Comparison of ENCODE assay signal across 2 cellular contexts in the genomic region with DNA sequence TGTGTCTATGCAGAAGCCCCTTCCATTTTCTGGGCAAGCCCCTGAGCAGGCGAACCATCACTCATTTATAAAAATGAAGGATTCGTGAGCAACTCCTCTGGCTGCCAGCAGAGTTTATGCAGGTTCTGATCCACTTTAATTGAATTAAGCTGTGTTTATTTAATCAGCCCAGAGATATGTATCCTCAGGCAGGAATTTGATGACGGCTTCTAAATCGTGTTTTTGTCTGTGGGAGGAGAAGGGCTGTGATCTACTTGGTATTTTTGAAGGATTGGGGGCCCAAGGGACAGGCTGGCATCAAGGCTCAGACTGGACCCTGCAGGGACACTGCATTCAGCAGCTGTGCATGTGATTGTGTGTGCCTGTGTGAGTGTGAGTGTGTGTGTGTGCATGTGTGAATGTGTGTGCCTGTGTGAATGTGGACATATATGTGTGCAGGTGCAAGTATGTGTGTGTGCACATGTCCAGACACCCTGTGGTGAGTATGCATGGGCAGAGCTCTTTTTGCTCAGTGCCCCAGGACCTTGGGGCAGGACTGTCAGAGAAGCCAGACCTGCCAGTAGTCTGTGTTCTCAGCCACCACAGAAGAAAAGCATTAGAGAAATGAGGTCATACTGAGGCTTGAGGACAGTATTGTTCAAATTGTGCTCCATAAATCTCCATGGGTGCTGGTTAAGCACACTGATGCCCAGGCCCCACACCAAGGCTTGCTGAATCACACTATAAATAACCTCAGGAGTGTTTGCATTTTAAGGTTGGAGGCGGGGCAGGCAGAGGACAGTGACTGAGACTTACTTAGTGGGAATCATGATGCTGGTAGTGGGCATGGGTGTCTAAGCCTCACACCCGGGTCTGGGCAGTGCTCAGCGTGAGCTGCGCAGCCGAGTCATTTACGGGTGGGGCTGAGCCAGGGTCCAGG.
TF ChIP-seq lines count a peak whose summit lies in the region.

No MANE protein-coding gene starts in this region.

TF ChIP-seq in A549, 52 proteins besides CTCF, POLR2A, EP300 and RAD21 (continued from another document):
- TF ChIP-seq HOXB13 (CRISPR knock-in tag; IDR thresholded peaks at IDR 0.05; ENCODE audit: low read depth) (no peak), RCOR1 (IDR thresholded peaks at IDR 0.05; ENCODE audit: low read depth, low read length) (no peak), NPAS2 (CRISPR knock-in tag; IDR thresholded peaks at IDR 0.05; ENCODE audit: borderline replicate concordance) (no peak), JUNB (IDR thresholded peaks at IDR 0.05) (no peak), GATA3 (IDR thresholded peaks at IDR 0.05; ENCODE audit: borderline replicate concordance) (no peak), SREBF2 (IDR thresholded peaks at IDR 0.05) (no peak), HDAC2 (IDR thresholded peaks at IDR 0.05) (no peak), ZFP36 (IDR thresholded peaks at IDR 0.05; ENCODE audit: borderline replicate concordance, partially characterized antibody) (no peak), PHF8 (IDR thresholded peaks at IDR 0.05; ENCODE audit: borderline replicate concordance, low read depth) (no peak)
- TF ChIP-seq, protein P1, sequence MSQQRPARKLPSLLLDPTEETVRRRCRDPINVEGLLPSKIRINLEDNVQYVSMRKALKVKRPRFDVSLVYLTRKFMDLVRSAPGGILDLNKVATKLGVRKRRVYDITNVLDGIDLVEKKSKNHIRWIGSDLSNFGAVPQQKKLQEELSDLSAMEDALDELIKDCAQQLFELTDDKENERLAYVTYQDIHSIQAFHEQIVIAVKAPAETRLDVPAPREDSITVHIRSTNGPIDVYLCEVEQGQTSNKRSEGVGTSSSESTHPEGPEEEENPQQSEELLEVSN (IDR thresholded peaks at IDR 0.05; ENCODE audit: borderline replicate concordance, low read depth), result no peak

TF ChIP-seq in GM23338, 12 proteins besides CTCF, POLR2A, EP300 and RAD21 (continued from another document):
- TF ChIP-seq, protein P2, sequence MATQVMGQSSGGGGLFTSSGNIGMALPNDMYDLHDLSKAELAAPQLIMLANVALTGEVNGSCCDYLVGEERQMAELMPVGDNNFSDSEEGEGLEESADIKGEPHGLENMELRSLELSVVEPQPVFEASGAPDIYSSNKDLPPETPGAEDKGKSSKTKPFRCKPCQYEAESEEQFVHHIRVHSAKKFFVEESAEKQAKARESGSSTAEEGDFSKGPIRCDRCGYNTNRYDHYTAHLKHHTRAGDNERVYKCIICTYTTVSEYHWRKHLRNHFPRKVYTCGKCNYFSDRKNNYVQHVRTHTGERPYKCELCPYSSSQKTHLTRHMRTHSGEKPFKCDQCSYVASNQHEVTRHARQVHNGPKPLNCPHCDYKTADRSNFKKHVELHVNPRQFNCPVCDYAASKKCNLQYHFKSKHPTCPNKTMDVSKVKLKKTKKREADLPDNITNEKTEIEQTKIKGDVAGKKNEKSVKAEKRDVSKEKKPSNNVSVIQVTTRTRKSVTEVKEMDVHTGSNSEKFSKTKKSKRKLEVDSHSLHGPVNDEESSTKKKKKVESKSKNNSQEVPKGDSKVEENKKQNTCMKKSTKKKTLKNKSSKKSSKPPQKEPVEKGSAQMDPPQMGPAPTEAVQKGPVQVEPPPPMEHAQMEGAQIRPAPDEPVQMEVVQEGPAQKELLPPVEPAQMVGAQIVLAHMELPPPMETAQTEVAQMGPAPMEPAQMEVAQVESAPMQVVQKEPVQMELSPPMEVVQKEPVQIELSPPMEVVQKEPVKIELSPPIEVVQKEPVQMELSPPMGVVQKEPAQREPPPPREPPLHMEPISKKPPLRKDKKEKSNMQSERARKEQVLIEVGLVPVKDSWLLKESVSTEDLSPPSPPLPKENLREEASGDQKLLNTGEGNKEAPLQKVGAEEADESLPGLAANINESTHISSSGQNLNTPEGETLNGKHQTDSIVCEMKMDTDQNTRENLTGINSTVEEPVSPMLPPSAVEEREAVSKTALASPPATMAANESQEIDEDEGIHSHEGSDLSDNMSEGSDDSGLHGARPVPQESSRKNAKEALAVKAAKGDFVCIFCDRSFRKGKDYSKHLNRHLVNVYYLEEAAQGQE (IDR thresholded peaks at IDR 0.05; ENCODE audit: unreplicated experiment), result no peak
- TF ChIP-seq ZNF114 (CRISPR knock-in tag; IDR thresholded peaks at IDR 0.05), result no peak
- no peak for TF ChIP-seq JUNB (IDR thresholded peaks at IDR 0.05; ENCODE audit: unreplicated experiment)
- TF ChIP-seq STAT1 (IDR thresholded peaks at IDR 0.05; ENCODE audit: unreplicated experiment), result no peak
